2 cellular contexts compared by ENCODE assay signal in genomic region chr7:92506363-92506762, GRCh38.
TF ChIP-seq lines count a peak whose summit lies in the region.

No MANE protein-coding gene starts in this region.

TF ChIP-seq in HepG2, 621 proteins besides CTCF, POLR2A, EP300 and RAD21:
- peak; percentile 53 for TF ChIP-seq MAFF (IDR thresholded peaks at IDR 0.05; ENCODE audit: low read depth, low read length)
- TF ChIP-seq ZNF609 (CRISPR knock-in tag; IDR thresholded peaks at IDR 0.05; ENCODE audit: borderline replicate concordance) = no peak
- no peak for TF ChIP-seq KLF12 (CRISPR knock-in tag; IDR thresholded peaks at IDR 0.05; ENCODE audit: borderline replicate concordance)
- TF ChIP-seq TEF (CRISPR knock-in tag; IDR thresholded peaks at IDR 0.05) = no peak
- TF ChIP-seq ZNF431 (CRISPR knock-in tag; IDR thresholded peaks at IDR 0.05; ENCODE audit: borderline replicate concordance, low read depth) = no peak
- TF ChIP-seq ZBTB49 (CRISPR knock-in tag; IDR thresholded peaks at IDR 0.05; ENCODE audit: borderline replicate concordance) = no peak
- TF ChIP-seq ZNF34 (CRISPR knock-in tag; IDR thresholded peaks at IDR 0.05; ENCODE audit: borderline replicate concordance) = no peak
- no peak for TF ChIP-seq ZNF749 (CRISPR knock-in tag; IDR thresholded peaks at IDR 0.05; ENCODE audit: borderline replicate concordance)
- TF ChIP-seq MAFK (conservative IDR thresholded peaks at IDR 0.05 in 1 of 2, IDR thresholded peaks at IDR 0.05 in 1 of 2; ENCODE audit: low read length in 2 of 2) = peak; percentile 58 to 73
- no peak for TF ChIP-seq ZBTB37 (CRISPR knock-in tag; IDR thresholded peaks at IDR 0.05)

TF ChIP-seq in K562, 482 proteins besides CTCF, POLR2A, EP300 and RAD21:
- TF ChIP-seq C11orf30 (IDR thresholded peaks at IDR 0.05; ENCODE audit: low read depth) (peak; percentile 76), CEBPB (tag; IDR thresholded peaks at IDR 0.05) (no peak), MAFK (IDR thresholded peaks at IDR 0.05; ENCODE audit: low read length) (peak; percentile 23; the same call in 1 of the 2 replicates), ZNF316 (IDR thresholded peaks at IDR 0.05) (peak; percentile 93), MAFG (tag; conservative IDR thresholded peaks at IDR 0.05) (peak; percentile 69), NR2C1 (IDR thresholded peaks at IDR 0.05) (no peak), NR2C1 (tag; IDR thresholded peaks at IDR 0.05) (no peak), ZNF140 (CRISPR knock-in tag; IDR thresholded peaks at IDR 0.05) (no peak), TEAD1 (CRISPR knock-in tag; IDR thresholded peaks at IDR 0.05) (no peak), MAFF (IDR thresholded peaks at IDR 0.05; ENCODE audit: low read length) (0 out of 2 replicates have a peak, but pooled peaks have one; percentile 33)
